Comparison of ENCODE assay signal across 27 cellular contexts in the genomic region with DNA sequence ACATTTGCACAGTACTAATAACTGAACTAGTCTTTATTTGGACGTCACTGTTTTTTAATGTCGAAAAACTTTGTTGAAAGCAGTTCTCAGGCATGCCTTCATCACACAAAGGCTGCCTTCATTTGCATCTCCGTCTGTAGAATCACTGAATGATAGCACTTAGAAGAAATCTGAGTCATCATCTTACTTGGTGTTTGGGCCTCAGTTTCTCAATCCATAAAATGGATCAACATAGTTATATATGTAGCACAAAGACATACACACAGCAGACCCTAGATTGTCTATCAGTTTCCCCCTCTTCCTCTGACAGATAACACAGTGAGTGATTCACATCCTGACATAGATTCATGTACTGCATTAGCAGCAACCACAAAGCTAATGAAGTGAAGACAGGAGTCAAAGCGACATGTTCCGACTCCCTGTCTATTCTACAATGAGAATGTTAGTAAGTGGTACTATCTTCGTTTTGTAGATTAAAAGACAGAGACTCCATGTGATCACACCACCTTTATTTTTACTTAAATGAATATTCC.
"Had no signal": no experiment of that assay in that cellular context is flagged by ENCODE, and none has a peak within 500 bp of the region (broad histone marks: within the 10 kb centered on the region; RNA-seq: fewer than 3 reads in every experiment).

No MANE protein-coding gene starts in this region.

- DNase-seq: naive thymus-derived CD8-positive, alpha-beta T cell; nephron progenitor cell; nucleus accumbens; pancreas; retina; spleen; stimulated activated CD4-positive, alpha-beta T cell treated with anti-CD3 and anti-CD28 coated beads, Interleukin-12 subunit alpha, Interleukin-12 subunit beta, amount 100 ng/mL, for 4 hours; stimulated activated CD4-positive, alpha-beta T cell treated with anti-CD3 and anti-CD28 coated beads, Interleukin-1b, Interleukin-23, amount 100 ng/mL, for 48 hours; stimulated activated CD4-positive, alpha-beta T cell treated with anti-CD3 and anti-CD28 coated beads, Interleukin-4, amount 100 ng/mL, for 1 hour; stimulated activated CD4-positive, alpha-beta T cell treated with anti-CD3 and anti-CD28 coated beads, Interleukin-4, amount 100 ng/mL, for 4 hours; stimulated activated CD8-positive, alpha-beta memory T cell treated with anti-CD3 and anti-CD28 coated beads, Interleukin-4, amount 100 ng/mL, for 48 hours; stimulated activated naive CD4-positive, alpha-beta T cell treated with Interleukin-2 at 50 U/mL for 16 hours; stomach; thyroid gland; trophoblast cell; upper lobe of left lung had no signal

- H3K36me3 ChIP-seq: neutrophil, pancreas, prostate gland, right atrium auricular region, spleen, stomach, thoracic aorta, thyroid gland, tibial nerve, upper lobe of left lung, vagina had no signal

- FAIRE-seq: pancreas, urothelium cell line had no signal

- H3K4me3 ChIP-seq: pancreas, prostate gland, right atrium auricular region, skin epidermis, smooth muscle cell, spleen, stomach, thoracic aorta, thyroid gland, tibial nerve, upper lobe of left lung, vagina had no signal

- ATAC-seq: naive thymus-derived CD8-positive, alpha-beta T cell; natural killer cell treated with Interleukin-12 subunit alpha and Interleukin-12 subunit beta and Interleukin-15 and Interleukin-18, amount 100 ng/mL, for 72 hours; pancreas; sciatic nerve had no signal

- H3K27me3 ChIP-seq: neutrophil, pancreas, right atrium auricular region, spleen, stomach, thyroid gland, tibial nerve, upper lobe of left lung, vagina had no signal

- H3K4me1 ChIP-seq: pancreas, prostate gland, right atrium auricular region, spleen, stomach, tibial nerve, vagina had no signal

- H3K9me3 ChIP-seq: neutrophil, pancreas, prostate gland, right atrium auricular region, stomach, thoracic aorta, thyroid gland, upper lobe of left lung, vagina had no signal

- H3K27ac ChIP-seq: neutrophil, pancreas, prostate gland, right atrium auricular region, skin epidermis, spleen, stomach, thoracic aorta, thyroid gland, tibial nerve, upper lobe of left lung, vagina had no signal
